12 cellular contexts compared by ENCODE assay signal in the genomic region with DNA sequence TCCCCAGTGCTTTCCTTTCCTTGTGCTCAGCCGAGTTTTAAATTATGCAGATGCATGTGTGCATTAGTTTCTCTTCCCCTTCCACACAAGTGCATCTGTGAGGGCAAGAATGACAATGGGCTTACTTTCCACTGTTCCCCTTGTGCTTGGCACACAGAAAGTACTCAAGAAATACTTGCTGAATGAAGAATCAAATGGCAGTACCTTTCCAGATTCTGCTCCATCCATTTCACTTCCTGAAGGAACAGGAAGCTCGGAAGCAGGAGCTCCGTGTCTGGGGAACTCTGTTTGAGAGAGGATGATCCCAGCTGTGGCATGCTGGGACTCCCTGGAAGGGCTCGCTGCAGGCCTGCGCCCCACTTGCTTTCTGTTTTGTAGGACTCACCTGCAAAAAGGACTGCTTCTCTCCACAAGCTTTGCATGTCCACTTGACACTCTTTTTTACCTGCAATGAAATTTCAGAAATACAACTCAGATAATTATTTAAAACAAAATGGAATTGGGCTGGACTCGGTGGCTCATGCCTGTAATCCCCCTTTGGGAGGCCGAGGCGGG. TPM values are rescaled to one million over a fixed set of nuclear protein-coding genes. Genes with fewer than 3 reads are reported as not detected.
DNase-seq lines count a peak whose midpoint lies in the region; ATAC-seq and TF ChIP-seq lines count a peak whose summit lies in the region.
"Had no signal": no experiment of that assay in that cellular context is flagged by ENCODE, and none has a peak within 500 bp of the region (broad histone marks: within the 10 kb centered on the region; RNA-seq: fewer than 3 reads in every experiment).

No MANE protein-coding gene starts in this region.

- DNase-seq in mucosa of descending colon (no peak), AG08396 (ENCODE audit: low spot score) (no peak), PC-3 (no peak)
- DNase-seq in activated CD4-positive, CD25-positive, alpha-beta regulatory T cell treated with anti-CD3 and anti-CD28 coated beads, Interleukin-2, amount 50 U/mL, for 72 hours: no peak
- DNase-seq: NCI-H1048 had no signal

- H3K4me1 ChIP-seq in mucosa of descending colon (ENCODE audit: low read depth): no peaks in the 10 kb centered on the region
- no peaks in the 10 kb centered on the region for H3K4me1 ChIP-seq in PC-3 (ENCODE audit: insufficient read depth, low read length)

- H3K9me3 ChIP-seq in mucosa of descending colon: no peaks in the 10 kb centered on the region
- H3K9me3 ChIP-seq in PC-3 (ENCODE audit: low read length): no peaks in the 10 kb centered on the region
- H3K9me3 ChIP-seq: gastroesophageal sphincter had no signal

- H3K9me2 ChIP-seq in PC-3 (replicated peaks; ENCODE audit: low read length): no peaks in the 10 kb centered on the region

- no peak overlapping the region for H3K4me2 ChIP-seq in PC-3 (ENCODE audit: low read length)

- no peaks in the 10 kb centered on the region for H3F3A ChIP-seq in PC-3 (ENCODE audit: low read length, unreplicated experiment)

- no peaks in the 10 kb centered on the region for H4K20me1 ChIP-seq in PC-3 (ENCODE audit: low read length)

- no peaks in the 10 kb centered on the region for H3K27me3 ChIP-seq in PC-3 (ENCODE audit: low read length)
- H3K27me3 ChIP-seq: cardiac muscle cell, gastroesophageal sphincter had no signal

- intact Hi-C loops in mucosa of descending colon (cut with DNase I, micrococcal nuclease): no loop called here
- intact Hi-C loops in PC-3 (cut with micrococcal nuclease): no loop called here

- CTCF ChIA-PET in PC-3 (lab: Charles Lee): no interaction called here

- H3K9ac ChIP-seq in PC-3 (ENCODE audit: low read length): no peak overlapping the region

- no peak overlapping the region for H3K27ac ChIP-seq in PC-3 (ENCODE audit: low read length)
- H3K27ac ChIP-seq: cardiac muscle cell, gastroesophageal sphincter had no signal

- TF ChIP-seq CTCF in mucosa of descending colon (IDR thresholded peaks at IDR 0.05) (no peak), PC-3 (conservative IDR thresholded peaks at IDR 0.05; ENCODE audit: low read depth, low read length) (no peak)

- H3K4me3 ChIP-seq in mucosa of descending colon (no peak overlapping the region), PC-3 (ENCODE audit: low read length) (no peak overlapping the region)
- H3K4me3 ChIP-seq: cardiac muscle cell, gastroesophageal sphincter had no signal

- peaks cover 7% of the 10 kb centered on the region for H3K36me3 ChIP-seq in mucosa of descending colon (ENCODE audit: low read depth)
- H3K36me3 ChIP-seq in PC-3 (ENCODE audit: low read depth, low read length): no peaks in the 10 kb centered on the region

- H3K79me2 ChIP-seq in PC-3 (ENCODE audit: low read length): peaks cover 27% of the 10 kb centered on the region

- BruUV-seq in PC-3 (replicated peaks; lab: Mats Ljungman, UMichigan): no TSS peak

- ATAC-seq in GM18909 (IDR thresholded peaks at IDR 0.05; ENCODE audit: poor library complexity, unreplicated experiment) (peak; percentile 91), GM21786 (IDR thresholded peaks at IDR 0.05; ENCODE audit: unreplicated experiment) (peak; percentile 97), HG03457 (IDR thresholded peaks at IDR 0.05; ENCODE audit: unreplicated experiment) (peak; percentile 70), mucosa of descending colon (peak; percentile 58), HG02981 (IDR thresholded peaks at IDR 0.05; ENCODE audit: unreplicated experiment) (no peak), PC-3 (no peak)
- ATAC-seq: gastroesophageal sphincter, Right ventricle myocardium inferior had no signal

- H2AFZ ChIP-seq in PC-3 (ENCODE audit: low read length): no peak overlapping the region

- POLR2A ChIA-PET in PC-3 (lab: Charles Lee; ENCODE audit: unreplicated experiment): no interaction called here

RNA-seq across cellular contexts. Expression of a gene that starts 5.5 kb away (rescaled TPM):
- total RNA-seq in mucosa of descending colon (10 to 100 TPM; 20.8 to 38.3 (median 27.5) TPM), PC-3 (2014; rRNA removed) (20.2 and 26.1 TPM in 2 replicates)

RNA-seq across cellular contexts. Expression of a gene that starts 32.4 kb away (rescaled TPM):
- total RNA-seq in mucosa of descending colon: 100 to 1,000 TPM; 302 to 348 (median 321) TPM
- total RNA-seq in PC-3 (2014; rRNA removed): 253 and 341 TPM in 2 replicates

RNA-seq across cellular contexts. Expression of a gene that starts 46.4 kb away (rescaled TPM):
- total RNA-seq in mucosa of descending colon (100 to 1,000 TPM; 274 to 623 (median 476) TPM), PC-3 (2014; rRNA removed) (88.9 and 113 TPM in 2 replicates)

RNA-seq across cellular contexts. Expression of a gene that starts 54.6 kb away (rescaled TPM):
- total RNA-seq in mucosa of descending colon (100 to 1,000 TPM; 115 to 117 (median 116) TPM), PC-3 (2014; rRNA removed) (44.9 and 67.7 TPM in 2 replicates)

RNA-seq across cellular contexts. Expression of a gene that starts 59.3 kb away (rescaled TPM):
- total RNA-seq in mucosa of descending colon: 10 to 100 TPM in 1 of 3 donors, 1 to 10 TPM in 2; 3.0 to 10.4 (median 7.0) TPM
- 1.5 and 3.6 TPM in 2 replicates for total RNA-seq in PC-3 (2014; rRNA removed)

Comparison
In these comparisons a context has a peak if more than half of its experiments do, and no peak if none do; other contexts are left out.
1. ATAC-seq: peak in GM18909 (single experiment), GM21786 (single experiment), HG03457 (single experiment) and mucosa of descending colon (single experiment); none in HG02981 (single experiment) and PC-3 (single experiment).